In the genomic region with DNA sequence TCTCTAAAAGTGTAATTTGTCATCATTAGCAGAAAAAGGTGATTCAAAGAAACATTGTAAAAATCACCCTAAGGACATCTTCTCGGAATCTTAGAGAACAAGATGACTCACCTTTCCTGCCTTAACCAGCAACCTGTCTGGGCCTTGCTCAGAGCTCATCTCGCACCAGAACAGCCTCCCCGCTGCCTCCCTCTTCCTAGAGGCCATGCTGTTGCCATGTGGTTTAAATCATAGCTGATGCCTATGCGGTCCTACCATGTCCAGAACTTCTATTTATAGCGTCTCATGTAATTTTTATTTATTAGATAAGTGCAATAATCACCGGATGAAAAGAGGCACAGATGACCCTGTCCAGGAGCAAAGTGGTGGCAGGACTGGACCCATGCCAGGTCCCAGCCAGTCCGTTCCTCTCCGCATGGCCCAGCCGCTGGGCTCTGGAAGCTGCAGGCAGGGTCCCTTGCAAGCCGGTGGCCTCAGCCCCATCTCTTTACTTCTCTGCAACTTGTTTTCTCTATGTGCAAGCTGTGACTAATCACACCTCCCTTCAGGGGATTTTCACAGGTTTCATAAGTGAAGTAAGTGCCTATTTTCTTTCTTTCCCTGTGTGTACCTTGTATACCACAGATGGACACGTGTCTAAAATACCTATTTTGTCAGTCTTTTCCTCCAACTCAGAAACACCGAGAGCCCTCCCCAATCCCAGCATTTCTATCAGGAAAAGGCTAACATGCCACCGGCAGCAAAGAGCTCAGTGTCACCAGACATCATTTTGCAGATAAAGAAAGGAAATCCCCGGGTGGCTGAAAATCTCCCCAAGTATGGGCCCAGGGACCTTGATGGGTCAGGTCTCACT, we compare ENCODE assay signal across 8 cellular contexts. TPM values are rescaled to one million over a fixed set of nuclear protein-coding genes. Genes with fewer than 3 reads are reported as not detected.
DNase-seq lines count a peak whose midpoint lies in the region; ATAC-seq and TF ChIP-seq lines count a peak whose summit lies in the region.

No MANE protein-coding gene starts in this region.

- H3K36me3 ChIP-seq in HAP-1 (replicated peaks), result no peaks in the 10 kb centered on the region

- no peak for TF ChIP-seq CTCF in fibroblast of pulmonary artery (IDR thresholded peaks at IDR 0.05; ENCODE audit: low read length, missing control alignments)

- no peaks in the 10 kb centered on the region for H3K9me3 ChIP-seq in HAP-1

- peak; percentile 85 for ATAC-seq in GM18909 (IDR thresholded peaks at IDR 0.05; ENCODE audit: poor library complexity, unreplicated experiment)
- ATAC-seq in HG03025 (IDR thresholded peaks at IDR 0.05; ENCODE audit: low FRiP score, unreplicated experiment), result peak; percentile 85

- H3K27me3 ChIP-seq in HAP-1 (ENCODE audit: low read depth), result no peaks in the 10 kb centered on the region

- in situ Hi-C loops in HAP-1 (cut with MboI; ENCODE audit: low sequenced_read_pairs), result no loop called here

- H3K4me3 ChIP-seq in fibroblast of pulmonary artery (replicated peaks; ENCODE audit: low read depth, low read length) (no peak overlapping the region), HAP-1 (no peak overlapping the region)

- intact Hi-C loops in posterior vena cava (cut with DNase I), result no loop called here

- peak; percentile 78 for DNase-seq in activated CD4-positive, alpha-beta T cell treated with anti-CD3 and anti-CD28 coated beads for 48 hours
- DNase-seq in fibroblast of pulmonary artery (ENCODE audit: low read depth) (peak; percentile 37), HAP-1 (ENCODE audit: low spot score in 2 of 2) (no peak), SK-N-DZ (ENCODE audit: low spot score) (no peak), NCI-H1930 (lab: John Stamatoyannopoulos, UW) (no peak), posterior vena cava (ENCODE audit: low spot score) (no peak)

- no peaks in the 10 kb centered on the region for H3K4me1 ChIP-seq in HAP-1

RNA-seq across cellular contexts. Expression of gene KLF6, which starts 27.1 kb away (rescaled TPM):
- polyA plus RNA-seq in SK-N-DZ (2014; cell fraction: cytosol; rRNA removed), result 2.4 and 2.5 TPM in 2 replicates
- 6.6 and 14.0 TPM in 2 replicates for polyA plus RNA-seq in SK-N-DZ (2014; cell fraction: nucleus; rRNA removed)
- total RNA-seq in posterior vena cava, result 100 to 1,000 TPM; 183 to 493 TPM

Comparison
In these comparisons a context has a peak if more than half of its experiments do, and no peak if none do; other contexts are left out.
1. DNase-seq: peak in activated CD4-positive, alpha-beta T cell treated with anti-CD3 and anti-CD28 coated beads for 48 hours (single experiment) and fibroblast of pulmonary artery (single experiment); none in HAP-1 (0 of 2), SK-N-DZ (single experiment), NCI-H1930 (0 of 2) and posterior vena cava (single experiment).